In genomic region chr9:33130501-33130900, GRCh38 we compare ENCODE assay signal across 2 cellular contexts.
TF ChIP-seq lines count a peak whose summit lies in the region.

No MANE protein-coding gene starts in this region.

TF ChIP-seq in liver, 16 proteins besides CTCF, POLR2A, EP300 and RAD21:
- TF ChIP-seq RXRA (IDR thresholded peaks at IDR 0.05) (no peak), NR2F2 (IDR thresholded peaks at IDR 0.05) (no peak), REST (IDR thresholded peaks at IDR 0.05) (no peak), MAX (IDR thresholded peaks at IDR 0.05) (no peak), HNF4A (conservative IDR thresholded peaks at IDR 0.05) (no peak), TAF1 (conservative IDR thresholded peaks at IDR 0.05) (no peak), HNF4G (IDR thresholded peaks at IDR 0.05) (no peak), SP1 (IDR thresholded peaks at IDR 0.05) (no peak), YY1 (IDR thresholded peaks at IDR 0.05) (no peak), FOXA1 (IDR thresholded peaks at IDR 0.05) (no peak), JUND (IDR thresholded peaks at IDR 0.05) (no peak), ZBTB33 (IDR thresholded peaks at IDR 0.05) (no peak), EGR1 (IDR thresholded peaks at IDR 0.05; ENCODE audit: low read depth in 2 of 2) (no peak), GABPA (IDR thresholded peaks at IDR 0.05 in 1 of 2, conservative IDR thresholded peaks at IDR 0.05 in 1 of 2) (no peak), FOXA2 (IDR thresholded peaks at IDR 0.05) (no peak)
- TF ChIP-seq, protein P1, sequence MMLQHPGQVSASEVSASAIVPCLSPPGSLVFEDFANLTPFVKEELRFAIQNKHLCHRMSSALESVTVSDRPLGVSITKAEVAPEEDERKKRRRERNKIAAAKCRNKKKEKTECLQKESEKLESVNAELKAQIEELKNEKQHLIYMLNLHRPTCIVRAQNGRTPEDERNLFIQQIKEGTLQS (IDR thresholded peaks at IDR 0.05), result no peak
TF ChIP-seq in liver: peak in this region for 0.

TF ChIP-seq in HepG2, 621 proteins besides CTCF, POLR2A, EP300 and RAD21:
- no peak for TF ChIP-seq ZIK1 (CRISPR knock-in tag; IDR thresholded peaks at IDR 0.05; ENCODE audit: borderline replicate concordance, low read depth)
- no peak for TF ChIP-seq ZC3H4 (CRISPR knock-in tag; IDR thresholded peaks at IDR 0.05; ENCODE audit: borderline replicate concordance)
- TF ChIP-seq, protein P2, sequence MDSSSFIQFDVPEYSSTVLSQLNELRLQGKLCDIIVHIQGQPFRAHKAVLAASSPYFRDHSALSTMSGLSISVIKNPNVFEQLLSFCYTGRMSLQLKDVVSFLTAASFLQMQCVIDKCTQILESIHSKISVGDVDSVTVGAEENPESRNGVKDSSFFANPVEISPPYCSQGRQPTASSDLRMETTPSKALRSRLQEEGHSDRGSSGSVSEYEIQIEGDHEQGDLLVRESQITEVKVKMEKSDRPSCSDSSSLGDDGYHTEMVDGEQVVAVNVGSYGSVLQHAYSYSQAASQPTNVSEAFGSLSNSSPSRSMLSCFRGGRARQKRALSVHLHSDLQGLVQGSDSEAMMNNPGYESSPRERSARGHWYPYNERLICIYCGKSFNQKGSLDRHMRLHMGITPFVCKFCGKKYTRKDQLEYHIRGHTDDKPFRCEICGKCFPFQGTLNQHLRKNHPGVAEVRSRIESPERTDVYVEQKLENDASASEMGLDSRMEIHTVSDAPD (CRISPR knock-in tag; IDR thresholded peaks at IDR 0.05), result no peak
- TF ChIP-seq ZBTB4 (CRISPR knock-in tag; IDR thresholded peaks at IDR 0.05; ENCODE audit: borderline replicate concordance), result no peak
- no peak for TF ChIP-seq CENPT (CRISPR knock-in tag; IDR thresholded peaks at IDR 0.05; ENCODE audit: low read depth)
- no peak for TF ChIP-seq CCDC6 (CRISPR knock-in tag; IDR thresholded peaks at IDR 0.05)
- TF ChIP-seq GATAD1 (CRISPR knock-in tag; IDR thresholded peaks at IDR 0.05), result no peak
- TF ChIP-seq ZNF816 (CRISPR knock-in tag; IDR thresholded peaks at IDR 0.05; ENCODE audit: borderline replicate concordance), result no peak
- TF ChIP-seq ZNF674 (CRISPR knock-in tag; IDR thresholded peaks at IDR 0.05; ENCODE audit: low read depth), result no peak
- no peak for TF ChIP-seq SP140L (CRISPR knock-in tag; IDR thresholded peaks at IDR 0.05; ENCODE audit: borderline replicate concordance)
- no peak for TF ChIP-seq BCL3 (CRISPR knock-in tag; IDR thresholded peaks at IDR 0.05)
- no peak for TF ChIP-seq THAP8 (CRISPR knock-in tag; IDR thresholded peaks at IDR 0.05; ENCODE audit: borderline replicate concordance)
- TF ChIP-seq, protein P3, sequence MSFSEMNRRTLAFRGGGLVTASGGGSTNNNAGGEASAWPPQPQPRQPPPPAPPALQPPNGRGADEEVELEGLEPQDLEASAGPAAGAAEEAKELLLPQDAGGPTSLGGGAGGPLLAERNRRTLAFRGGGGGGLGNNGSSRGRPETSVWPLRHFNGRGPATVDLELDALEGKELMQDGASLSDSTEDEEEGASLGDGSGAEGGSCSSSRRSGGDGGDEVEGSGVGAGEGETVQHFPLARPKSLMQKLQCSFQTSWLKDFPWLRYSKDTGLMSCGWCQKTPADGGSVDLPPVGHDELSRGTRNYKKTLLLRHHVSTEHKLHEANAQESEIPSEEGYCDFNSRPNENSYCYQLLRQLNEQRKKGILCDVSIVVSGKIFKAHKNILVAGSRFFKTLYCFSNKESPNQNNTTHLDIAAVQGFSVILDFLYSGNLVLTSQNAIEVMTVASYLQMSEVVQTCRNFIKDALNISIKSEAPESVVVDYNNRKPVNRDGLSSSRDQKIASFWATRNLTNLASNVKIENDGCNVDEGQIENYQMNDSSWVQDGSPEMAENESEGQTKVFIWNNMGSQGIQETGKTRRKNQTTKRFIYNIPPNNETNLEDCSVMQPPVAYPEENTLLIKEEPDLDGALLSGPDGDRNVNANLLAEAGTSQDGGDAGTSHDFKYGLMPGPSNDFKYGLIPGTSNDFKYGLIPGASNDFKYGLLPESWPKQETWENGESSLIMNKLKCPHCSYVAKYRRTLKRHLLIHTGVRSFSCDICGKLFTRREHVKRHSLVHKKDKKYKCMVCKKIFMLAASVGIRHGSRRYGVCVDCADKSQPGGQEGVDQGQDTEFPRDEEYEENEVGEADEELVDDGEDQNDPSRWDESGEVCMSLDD (CRISPR knock-in tag; IDR thresholded peaks at IDR 0.05; ENCODE audit: borderline replicate concordance), result no peak
- TF ChIP-seq PRDM4 (CRISPR knock-in tag; IDR thresholded peaks at IDR 0.05; ENCODE audit: borderline replicate concordance), result no peak
- no peak for TF ChIP-seq HBP1 (CRISPR knock-in tag; IDR thresholded peaks at IDR 0.05; ENCODE audit: low read depth)
- TF ChIP-seq, protein P4, sequence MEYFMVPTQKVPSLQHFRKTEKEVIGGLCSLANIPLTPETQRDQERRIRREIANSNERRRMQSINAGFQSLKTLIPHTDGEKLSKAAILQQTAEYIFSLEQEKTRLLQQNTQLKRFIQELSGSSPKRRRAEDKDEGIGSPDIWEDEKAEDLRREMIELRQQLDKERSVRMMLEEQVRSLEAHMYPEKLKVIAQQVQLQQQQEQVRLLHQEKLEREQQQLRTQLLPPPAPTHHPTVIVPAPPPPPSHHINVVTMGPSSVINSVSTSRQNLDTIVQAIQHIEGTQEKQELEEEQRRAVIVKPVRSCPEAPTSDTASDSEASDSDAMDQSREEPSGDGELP (IDR thresholded peaks at IDR 0.05; ENCODE audit: borderline replicate concordance, low read depth), result no peak
- no peak for TF ChIP-seq ZNF235 (CRISPR knock-in tag; IDR thresholded peaks at IDR 0.05; ENCODE audit: borderline replicate concordance)
- no peak for TF ChIP-seq FOXC1 (CRISPR knock-in tag; IDR thresholded peaks at IDR 0.05; ENCODE audit: borderline replicate concordance)
- no peak for TF ChIP-seq ZNF782 (CRISPR knock-in tag; IDR thresholded peaks at IDR 0.05; ENCODE audit: borderline replicate concordance)
- no peak for TF ChIP-seq ZNF335 (CRISPR knock-in tag; IDR thresholded peaks at IDR 0.05)
